In genomic region chr2:36376319-36376765, GRCh38 we compare ENCODE assay signal across 10 cellular contexts. TPM values are rescaled to one million over a fixed set of nuclear protein-coding genes. Genes with fewer than 3 reads are reported as not detected.
A peak's percentile ranks its signal among the peaks of the same experiment; 100 is the strongest.
DNase-seq lines count a peak whose midpoint lies in the region; ATAC-seq and TF ChIP-seq lines count a peak whose summit lies in the region.
"Had no signal": no experiment of that assay in that cellular context is flagged by ENCODE, and none has a peak within 500 bp of the region (broad histone marks: within the 10 kb centered on the region; RNA-seq: fewer than 3 reads in every experiment).

No MANE protein-coding gene starts in this region.

- H3K9me2 ChIP-seq in PC-9 (ENCODE audit: insufficient read depth), result no peaks in the 10 kb centered on the region

- H3K4me2 ChIP-seq in PC-9 (peak overlapping the region; percentile 65), osteoblast (ENCODE audit: insufficient read depth, low read length) (peak overlapping the region; percentile 10)

- H3K27ac ChIP-seq in PC-9 (peak overlapping the region; percentile 88), osteoblast (ENCODE audit: low read depth, low read length) (peak overlapping the region; percentile 35)

- no peak overlapping the region for H3K4me3 Mint-ChIP-seq in activated T-helper 17 cell treated with anti-CD3 and anti-CD28 coated beads, Interleukin-2, amount 50 U/mL, for 72 hours

- intact Hi-C loops in PC-9 (cut with micrococcal nuclease; ENCODE audit: unreplicated experiment), result loop anchor here (1.0 to 2.0 kb wide), 2 partner anchors 18 to 27 kb away; no protein-coding TSS in a partner anchor

- peaks cover 53% of the 10 kb centered on the region for H3F3A ChIP-seq in PC-9 (ENCODE audit: insufficient read depth, low read depth)

- H3K79me2 ChIP-seq in PC-9 (ENCODE audit: low read depth) (peaks cover 89% of the 10 kb centered on the region), osteoblast (ENCODE audit: insufficient read depth, low read length) (peaks cover 99% of the 10 kb centered on the region)

- 0 out of 2 replicates have a peak, but pooled peaks cover 17% of the 10 kb centered on the region for H3K36me3 ChIP-seq in PC-9 (ENCODE audit: low read depth)
- H3K36me3 ChIP-seq in osteoblast (ENCODE audit: insufficient read depth, low read length), result peaks cover 45% of the 10 kb centered on the region

- H3K36me3 Mint-ChIP-seq in activated T-helper 17 cell treated with anti-CD3 and anti-CD28 coated beads, Interleukin-2, amount 50 U/mL, for 72 hours (ENCODE audit: low read depth), result no peaks in the 10 kb centered on the region

- no peak overlapping the region for H3K27ac Mint-ChIP-seq in activated T-helper 17 cell treated with anti-CD3 and anti-CD28 coated beads, Interleukin-2, amount 50 U/mL, for 72 hours

- CTCF ChIA-PET in PC-9 (lab: Charles Lee), result interaction anchor here (0.8 to 1.5 kb wide), 3 partner anchors 10 to 84 kb away, joined by 3 to 4 read pairs (median 3); no protein-coding TSS in a partner anchor

- H3K4me1 ChIP-seq in PC-9 (replicated peaks; ENCODE audit: insufficient read depth) (peaks cover 98% of the 10 kb centered on the region), osteoblast (ENCODE audit: insufficient read depth, low read length) (peaks cover 94% of the 10 kb centered on the region)

- H3K4me3 ChIP-seq in PC-9, result no peak overlapping the region
- no peak overlapping the region for H3K4me3 ChIP-seq in fibroblast of villous mesenchyme (ENCODE audit: low read depth, low read length)
- no peak overlapping the region for H3K4me3 ChIP-seq in osteoblast (ENCODE audit: insufficient read depth, low read length)

- no peak for TF ChIP-seq CTCF in PC-9 (conservative IDR thresholded peaks at IDR 0.05)
- no peak for TF ChIP-seq CTCF in fibroblast of villous mesenchyme (IDR thresholded peaks at IDR 0.05; ENCODE audit: insufficient read depth, low read depth, low read length)
- TF ChIP-seq CTCF in osteoblast (IDR thresholded peaks at IDR 0.05; ENCODE audit: extremely low read depth, low read depth, low read length), result no peak

- no TSS peak for BruUV-seq in PC-9 (replicated peaks; lab: Mats Ljungman, UMichigan)

- DNase-seq in EH (ENCODE audit: low read depth) (peak; percentile 70), PC-9 (peak; percentile 29 to 37), fibroblast of villous mesenchyme (ENCODE audit: low read depth) (peak; percentile 72), osteoblast (ENCODE audit: insufficient read length, low spot score, missing footprints) (no peak), GF-D8 (lab: John Stamatoyannopoulos, UW) (no peak), NK-92 (lab: John Stamatoyannopoulos, UW; ENCODE audit: unreplicated experiment) (no peak)
- DNase-seq in activated effector memory CD4-positive, alpha-beta T cell treated with Interleukin-2 at 50 U/mL for 16 hours, result no peak
- DNase-seq: effector memory CD4-positive, alpha-beta T cell; T1000 had no signal

- POLR2A ChIA-PET in PC-9 (lab: Charles Lee; ENCODE audit: unreplicated experiment), result interaction anchor here (0.6 to 1.0 kb wide), 4 partner anchors 10 to 122 kb away, joined by 3 to 6 read pairs (median 5); no protein-coding TSS in a partner anchor

- H3K9me3 Mint-ChIP-seq in activated T-helper 17 cell treated with anti-CD3 and anti-CD28 coated beads, Interleukin-2, amount 50 U/mL, for 72 hours, result no peaks in the 10 kb centered on the region

- H2AFZ ChIP-seq in PC-9 (no peak overlapping the region), osteoblast (ENCODE audit: low read length) (no peak overlapping the region)

- H3K27me3 Mint-ChIP-seq in activated T-helper 17 cell treated with anti-CD3 and anti-CD28 coated beads, Interleukin-2, amount 50 U/mL, for 72 hours, result peaks cover under 1% of the 10 kb centered on the region

- no peaks in the 10 kb centered on the region for H4K20me1 ChIP-seq in PC-9 (ENCODE audit: insufficient read depth)
- peaks cover 75% of the 10 kb centered on the region for H4K20me1 ChIP-seq in osteoblast (ENCODE audit: insufficient read depth, low read length)

- no peak for ATAC-seq in activated T-helper 17 cell treated with anti-CD3 and anti-CD28 coated beads, Interleukin-2, amount 50 U/mL, for 72 hours (replicated peaks)

- H3K27me3 ChIP-seq in PC-9 (ENCODE audit: insufficient read depth, low read depth), result no peaks in the 10 kb centered on the region
- no peaks in the 10 kb centered on the region for H3K27me3 ChIP-seq in osteoblast (ENCODE audit: insufficient read depth, low read length)

- H3K9me3 ChIP-seq in PC-9 (ENCODE audit: insufficient read depth, low read depth), result no peaks in the 10 kb centered on the region
- no peaks in the 10 kb centered on the region for H3K9me3 ChIP-seq in osteoblast (ENCODE audit: low read depth, low read length)

- H3K4me1 Mint-ChIP-seq in activated T-helper 17 cell treated with anti-CD3 and anti-CD28 coated beads, Interleukin-2, amount 50 U/mL, for 72 hours, result peaks cover 10% of the 10 kb centered on the region

RNA-seq across cellular contexts. Expression of gene CRIM1, which starts 20.8 kb away (rescaled TPM):
- 133 and 154 TPM in 2 replicates for total RNA-seq in PC-9 (2021)
- 729 and 949 TPM in 2 replicates for total RNA-seq in fibroblast of villous mesenchyme
- 321 and 362 TPM in 2 replicates for total RNA-seq in osteoblast
- 10 to 100 TPM in 1 of 2 donors, 1 to 10 TPM in 1; 2.2 to 15.5 TPM for total RNA-seq in activated T-helper 17 cell treated with anti-CD3 and anti-CD28 coated beads, Interleukin-2, amount 50 U/mL, for 72 hours

Comparison
In these comparisons a context has a peak if more than half of its experiments do, and no peak if none do; other contexts are left out.
1. DNase-seq: peak in EH (single experiment), PC-9 (2 of 2) and fibroblast of villous mesenchyme (single experiment); none in osteoblast (single experiment), GF-D8 (single experiment), activated effector memory CD4-positive, alpha-beta T cell treated with Interleukin-2 at 50 U/mL for 16 hours (single experiment) and NK-92 (single experiment).